ENCODE assay signal across 14 cellular contexts in genomic region chr20:13336308-13337089, GRCh38.
DNase-seq lines count a peak whose midpoint lies in the region; ATAC-seq, FAIRE-seq and TF ChIP-seq lines count a peak whose summit lies in the region.
"Had no signal": no experiment of that assay in that cellular context is flagged by ENCODE, and none has a peak within 500 bp of the region (broad histone marks: within the 10 kb centered on the region; RNA-seq: fewer than 3 reads in every experiment).

No MANE protein-coding gene starts in this region.

- no peaks in the 10 kb centered on the region for H4K20me1 ChIP-seq in HepG2 (ENCODE audit: insufficient read depth, low read length)

- H3K36me3 Mint-ChIP-seq in HFFc6 (ENCODE audit: low read depth): no peaks in the 10 kb centered on the region

- H2AFZ ChIP-seq in HepG2 (ENCODE audit: low read length): peak overlapping the region; percentile 38

- TF ChIP-seq CTCF in HFFc6 (IDR thresholded peaks at IDR 0.05) (no peak), HepG2 (CRISPR knock-in tag; IDR thresholded peaks at IDR 0.05) (no peak), lower leg skin (IDR thresholded peaks at IDR 0.05) (no peak)

- CTCF ChIA-PET in HepG2 (lab: Yijun Ruan, JAX; ENCODE audit: low intra/inter-chr PET ratio, low total read pairs): no interaction called here

- peak; percentile 51 for FAIRE-seq in HepG2 (lab: Jason Lieb, UNC)

- peak; percentile 57 for DNase-seq in HFFc6
- peak; percentile 69 for DNase-seq in MG63
- peak; percentile 87 for DNase-seq in HepG2 (ENCODE audit: low spot score)
- no peak for DNase-seq in lower leg skin (ENCODE audit: low spot score in 2 of 2)
- no peak for DNase-seq in inferior parietal cortex (ENCODE audit: extremely low spot score)
- no peak for DNase-seq in AG08396 (ENCODE audit: low spot score)
- no peak for DNase-seq in NK-92 treated with Interleukin-12 subunit alpha and Interleukin-12 subunit beta, amount 100 ng/mL, for 24 hours (lab: John Stamatoyannopoulos, UW)
- DNase-seq: activated naive CD4-positive, alpha-beta T cell treated with anti-CD3 and anti-CD28 coated beads, Interleukin-2, amount 50 U/mL, for 16 hours; mucosa of descending colon; NCI-H446 treated with DMSO at 0.1 percent for 48 hours; stimulated activated CD4-positive, alpha-beta T cell treated with anti-CD3 and anti-CD28 coated beads, Interleukin-2, amount 100 ng/mL, for 24 hours had no signal

- TF ChIP-seq POLR2A in HepG2 (IDR thresholded peaks at IDR 0.05; ENCODE audit: insufficient read depth in 1 of 2, low read depth in 2 of 2, low read length in 2 of 2): no peak
- TF ChIP-seq POLR2A in lower leg skin (IDR thresholded peaks at IDR 0.05): no peak

- H3K36me3 ChIP-seq in MG63: no peaks in the 10 kb centered on the region
- H3K36me3 ChIP-seq in HepG2 (replicated peaks in 1 of 2; ENCODE audit: control insufficient read depth in 1 of 2, insufficient read depth in 2 of 2, low read length in 2 of 2): no peaks in the 10 kb centered on the region

- no peak overlapping the region for H3K27ac Mint-ChIP-seq in HFFc6
- H3K27ac Mint-ChIP-seq: T-helper 1 cell treated with Interleukin-12 subunit alpha and Interleukin-12 subunit beta and Interleukin-4 antibody, amounts not matched to agents 30 μg/mL and 1 μg/mL, for 36 hours had no signal

- in situ Hi-C loops in HepG2 (cut with HindIII; ENCODE audit: extremely low pct_ligation_motif_present, low pct_unique_long_range_greater_than_20kb): loop anchor here (5.0 kb wide), 1 partner anchor 86 kb away; no protein-coding TSS in a partner anchor

- H3K79me2 ChIP-seq in HepG2 (ENCODE audit: insufficient read depth, low read length): no peaks in the 10 kb centered on the region

- peaks cover 14% of the 10 kb centered on the region; the same call in 1 of the 2 replicates for H3K4me1 Mint-ChIP-seq in HFFc6 (ENCODE audit: low read depth)

- peaks cover 87% of the 10 kb centered on the region for H3K4me1 ChIP-seq in HepG2 (ENCODE audit: insufficient read depth, low read length)

- no peak overlapping the region for H3K4me3 Mint-ChIP-seq in HFFc6
- H3K4me3 Mint-ChIP-seq: T-helper 1 cell treated with Interleukin-12 subunit alpha and Interleukin-12 subunit beta and Interleukin-4 antibody, amounts not matched to agents 30 μg/mL and 1 μg/mL, for 36 hours had no signal

- BruUV-seq in HepG2 (replicated peaks; lab: Mats Ljungman, UMichigan): TSS peak; percentile 76

- TF ChIP-seq RAD21 in HepG2 (CRISPR knock-in tag; IDR thresholded peaks at IDR 0.05): no peak

- intact Hi-C loops in HepG2 (cut with micrococcal nuclease; ENCODE audit: unreplicated experiment): loop anchor here (10.0 kb wide), 1 partner anchor 348 kb away; no protein-coding TSS in a partner anchor
- intact Hi-C loops in lower leg skin (cut with DNase I; ENCODE audit: low total_unique reads): no loop called here

- H3K4me3 ChIP-seq in MG63 (no peak overlapping the region), HepG2 (replicated peaks in 1 of 3; ENCODE audit: insufficient read depth in 1 of 3, low read depth in 2 of 3, low read length in 3 of 3) (no peak overlapping the region; a peak in 1 of 6 replicates), lower leg skin (ENCODE audit: low read depth, poor library complexity, severe bottlenecking) (no peak overlapping the region)
- H3K4me3 ChIP-seq: mucosa of descending colon had no signal

- ATAC-seq in GM18868 (IDR thresholded peaks at IDR 0.05; ENCODE audit: unreplicated experiment) (peak; percentile 70), HepG2 (peak; percentile 89)
- ATAC-seq: mucosa of descending colon had no signal

- H3K27me3 ChIP-seq in MG63 (no peaks in the 10 kb centered on the region), HepG2 (ENCODE audit: control insufficient read depth in 1 of 2, insufficient read depth in 2 of 2, low read length in 2 of 2) (no peaks in the 10 kb centered on the region)

- no peaks in the 10 kb centered on the region for H3K27me3 Mint-ChIP-seq in HFFc6 (ENCODE audit: insufficient read depth)

- WGBS in HepG2 (ENCODE audit: low lambda C conversion rate): 57% methylated on average over 4 of the region's 4 CpGs
- 64 to 66% methylated on average over 4 of the region's 4 CpGs for WGBS in lower leg skin, 2 donors

- H3K27ac ChIP-seq in HepG2 (ENCODE audit: extremely low read length, insufficient read depth, low read length): peak overlapping the region; percentile 52
- H3K27ac ChIP-seq: HL-60 had no signal

- H3K9me3 ChIP-seq in MG63 (no peaks in the 10 kb centered on the region), HepG2 (ENCODE audit: low read length) (no peaks in the 10 kb centered on the region)
- H3K9me3 ChIP-seq: mucosa of descending colon had no signal

- POLR2A ChIA-PET in HepG2 (lab: Yijun Ruan, JAX): interaction anchor here (0.7 kb wide), 1 partner anchor 94 kb away, joined by 3 read pairs; no protein-coding TSS in a partner anchor

- TF ChIP-seq EP300 in HepG2 (IDR thresholded peaks at IDR 0.05; ENCODE audit: low read depth in 2 of 2, low read length in 2 of 2): no peak; a peak in 1 of 4 replicates
- TF ChIP-seq EP300 in HepG2 (CRISPR knock-in tag; IDR thresholded peaks at IDR 0.05; ENCODE audit: borderline replicate concordance): peak; percentile 39; the same call in 1 of the 2 replicates

- H3K9me3 Mint-ChIP-seq in HFFc6: peaks cover 7% of the 10 kb centered on the region; the same call in 1 of the 2 replicates
- H3K9me3 Mint-ChIP-seq: T-helper 1 cell treated with Interleukin-12 subunit alpha and Interleukin-12 subunit beta and Interleukin-4 antibody, amounts not matched to agents 30 μg/mL and 1 μg/mL, for 36 hours had no signal

- H3K4me2 ChIP-seq in HepG2 (ENCODE audit: low read depth, low read length): peak overlapping the region; percentile 60

- H3K9ac ChIP-seq in HepG2 (ENCODE audit: insufficient read depth, low read depth, low read length): peak overlapping the region; percentile 19; the same call in 1 of the 2 replicates

TF ChIP-seq in HepG2, 621 proteins besides CTCF, POLR2A, EP300 and RAD21 (continues in another document):
- TF ChIP-seq ISL2 (CRISPR knock-in tag; IDR thresholded peaks at IDR 0.05): peak; percentile 45; the same call in 1 of the 2 replicates
- TF ChIP-seq NFKB2 (CRISPR knock-in tag; IDR thresholded peaks at IDR 0.05; ENCODE audit: borderline replicate concordance): no peak
- peak; percentile 25; the same call in 1 of the 2 replicates for TF ChIP-seq TBX2 (CRISPR knock-in tag; IDR thresholded peaks at IDR 0.05; ENCODE audit: borderline replicate concordance)
- peak; percentile 8; the same call in 1 of the 2 replicates for TF ChIP-seq SMC3 (IDR thresholded peaks at IDR 0.05; ENCODE audit: low read length)
- TF ChIP-seq SNAI1 (CRISPR knock-in tag; IDR thresholded peaks at IDR 0.05; ENCODE audit: borderline replicate concordance): no peak
- TF ChIP-seq RARA (CRISPR knock-in tag; IDR thresholded peaks at IDR 0.05): peak; percentile 66
- no peak for TF ChIP-seq RBM22 (optimal IDR thresholded peaks at IDR 0.05; ENCODE audit: low read length)
- 0 out of 2 replicates have a peak, but pooled peaks have one; percentile 18 for TF ChIP-seq ZNF121 (CRISPR knock-in tag; IDR thresholded peaks at IDR 0.05)
- TF ChIP-seq PAXIP1 (CRISPR knock-in tag; conservative IDR thresholded peaks at IDR 0.05): peak; percentile 86
- TF ChIP-seq CREB1 (IDR thresholded peaks at IDR 0.05): no peak
- no peak for TF ChIP-seq CREB1 (CRISPR knock-in tag; IDR thresholded peaks at IDR 0.05)

Comparison
In these comparisons a context has a peak if more than half of its experiments do, and no peak if none do; other contexts are left out.
1. DNase-seq: peak in HFFc6 (single experiment), MG63 (single experiment) and HepG2 (single experiment); none in lower leg skin (0 of 2), inferior parietal cortex (single experiment), AG08396 (single experiment) and NK-92 treated with Interleukin-12 subunit alpha and Interleukin-12 subunit beta, amount 100 ng/mL, for 24 hours (single experiment).